In the genomic region with DNA sequence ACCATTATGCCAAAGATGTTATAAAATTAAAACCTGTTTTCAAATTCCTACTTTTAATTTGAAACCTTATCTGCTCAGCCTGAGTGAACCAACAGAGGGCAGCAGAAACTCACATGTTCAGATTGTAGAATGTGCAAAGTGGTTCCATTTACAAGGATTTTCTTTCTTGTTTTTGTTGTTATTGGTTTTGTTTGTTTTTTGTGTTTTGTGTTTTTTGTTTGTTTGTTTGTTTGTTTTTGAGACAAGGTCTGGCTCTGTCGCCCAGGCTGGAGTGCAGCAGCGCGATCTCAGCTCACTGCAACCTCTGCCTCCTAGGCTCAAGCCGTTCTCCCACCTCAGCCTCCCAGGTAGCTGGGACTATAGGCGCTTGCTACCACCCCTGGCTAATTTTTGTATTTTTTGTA, we compare ENCODE assay signal across 8 cellular contexts. TPM values are rescaled to one million over a fixed set of nuclear protein-coding genes. Genes with fewer than 3 reads are reported as not detected.
A peak's percentile ranks its signal among the peaks of the same experiment; 100 is the strongest.
DNase-seq lines count a peak whose midpoint lies in the region; ATAC-seq and TF ChIP-seq lines count a peak whose summit lies in the region.

No MANE protein-coding gene starts in this region.

- 56% methylated on average over 5 of the region's 5 CpGs for WGBS in smooth muscle cell (ENCODE audit: low lambda C conversion rate)

- H3K79me2 ChIP-seq in smooth muscle cell (ENCODE audit: low read depth): no peaks in the 10 kb centered on the region

- no peaks in the 10 kb centered on the region for H3F3A ChIP-seq in smooth muscle cell (ENCODE audit: low read depth)

- no peaks in the 10 kb centered on the region for H4K20me1 ChIP-seq in smooth muscle cell (ENCODE audit: low read depth)

- H3K4me1 ChIP-seq in smooth muscle cell (ENCODE audit: low read depth): no peaks in the 10 kb centered on the region

- ATAC-seq in GM19351 (IDR thresholded peaks at IDR 0.05; ENCODE audit: unreplicated experiment): no peak

- H3K27ac ChIP-seq in smooth muscle cell (ENCODE audit: low read depth): no peak overlapping the region

- H3K27ac Mint-ChIP-seq in activated CD4-positive, alpha-beta memory T cell treated with anti-CD3 and anti-CD28 coated beads for 36 hours: no peak overlapping the region

- H2AFZ ChIP-seq in smooth muscle cell (ENCODE audit: low read depth): no peak overlapping the region

- DNase-seq in activated gamma-delta T cell treated with Interleukin-2 at 50 U/mL for 16 hours: peak; percentile 11
- no peak for DNase-seq in activated gamma-delta T cell (lab: John Stamatoyannopoulos, UW)
- DNase-seq in NCI-H1694 (lab: John Stamatoyannopoulos, UW): peak; percentile 53
- peak; percentile 35 for DNase-seq in activated CD4-positive, alpha-beta memory T cell treated with anti-CD3 and anti-CD28 coated beads for 36 hours
- DNase-seq in glomerular endothelial cell (ENCODE audit: extremely low read depth, low read depth, low spot score): peak; percentile 39
- DNase-seq in smooth muscle cell (lab: John Stamatoyannopoulos, UW; ENCODE audit: unreplicated experiment): no peak
- DNase-seq in NCI-H524 treated with DMSO at 0.1 percent for 48 hours (lab: John Stamatoyannopoulos, UW): no peak

- H3K36me3 Mint-ChIP-seq in activated CD4-positive, alpha-beta memory T cell treated with anti-CD3 and anti-CD28 coated beads for 36 hours: peaks cover 11% of the 10 kb centered on the region

- no peaks in the 10 kb centered on the region for H3K9me3 Mint-ChIP-seq in activated CD4-positive, alpha-beta memory T cell treated with anti-CD3 and anti-CD28 coated beads for 36 hours

- intact Hi-C loops in activated CD4-positive, alpha-beta memory T cell treated with anti-CD3 and anti-CD28 coated beads for 36 hours (cut with micrococcal nuclease): loop anchor here (1.0 kb wide), 2 partner anchors 120 to 170 kb away; no protein-coding TSS in a partner anchor

- no peak overlapping the region for H3K4me2 ChIP-seq in smooth muscle cell

- H3K27me3 ChIP-seq in smooth muscle cell (ENCODE audit: low read depth): no peaks in the 10 kb centered on the region

- H3K9me3 ChIP-seq in smooth muscle cell (replicated peaks; ENCODE audit: low read depth): no peaks in the 10 kb centered on the region

- H3K9ac ChIP-seq in smooth muscle cell (ENCODE audit: low read depth): no peak overlapping the region

- POLR2A ChIA-PET in activated CD4-positive, alpha-beta memory T cell treated with anti-CD3 and anti-CD28 coated beads for 36 hours (lab: Charles Lee): no interaction called here

- no peak overlapping the region for H3K4me3 Mint-ChIP-seq in activated CD4-positive, alpha-beta memory T cell treated with anti-CD3 and anti-CD28 coated beads for 36 hours

- H3K27me3 Mint-ChIP-seq in activated CD4-positive, alpha-beta memory T cell treated with anti-CD3 and anti-CD28 coated beads for 36 hours: no peaks in the 10 kb centered on the region

- H3K36me3 ChIP-seq in smooth muscle cell (ENCODE audit: low read depth): no peaks in the 10 kb centered on the region

- no peak overlapping the region for H3K4me3 ChIP-seq in smooth muscle cell

- CTCF ChIA-PET in activated CD4-positive, alpha-beta memory T cell treated with anti-CD3 and anti-CD28 coated beads for 36 hours (lab: Charles Lee): interaction anchor here (0.7 to 7.1 kb wide), 12 partner anchors 20 to 196 kb away, joined by 3 to 100 read pairs (median 4); a partner anchor contains a TSS

- peak; percentile 90 for TF ChIP-seq CTCF in smooth muscle cell (IDR thresholded peaks at IDR 0.05; ENCODE audit: borderline replicate concordance, insufficient read depth, poor library complexity, severe bottlenecking)

- H3K4me1 Mint-ChIP-seq in activated CD4-positive, alpha-beta memory T cell treated with anti-CD3 and anti-CD28 coated beads for 36 hours (ENCODE audit: low read depth): peaks cover 2% of the 10 kb centered on the region

RNA-seq across cellular contexts. Expression of a gene that starts 22.8 kb away (rescaled TPM):
- total RNA-seq in activated CD4-positive, alpha-beta memory T cell treated with anti-CD3 and anti-CD28 coated beads for 36 hours: not detected
- total RNA-seq in glomerular endothelial cell: not detected in 2 replicates
- total RNA-seq in smooth muscle cell: not detected in 2 replicates
- polyA plus RNA-seq in smooth muscle cell: not detected in 2 replicates

Comparison
In these comparisons a context has a peak if more than half of its experiments do, and no peak if none do; other contexts are left out.
1. DNase-seq: peak in activated gamma-delta T cell treated with Interleukin-2 at 50 U/mL for 16 hours (single experiment), NCI-H1694 (single experiment), activated CD4-positive, alpha-beta memory T cell treated with anti-CD3 and anti-CD28 coated beads for 36 hours (single experiment) and glomerular endothelial cell (single experiment); none in activated gamma-delta T cell (single experiment), smooth muscle cell (single experiment) and NCI-H524 treated with DMSO at 0.1 percent for 48 hours (single experiment).